In genomic region chr11:62141111-62142042, GRCh38 we compare ENCODE assay signal across 20 cellular contexts. TPM values are rescaled to one million over a fixed set of nuclear protein-coding genes. Genes with fewer than 3 reads are reported as not detected.
"Had no signal": no experiment of that assay in that cellular context is flagged by ENCODE, and none has a peak within 500 bp of the region (broad histone marks: within the 10 kb centered on the region; RNA-seq: fewer than 3 reads in every experiment).

No MANE protein-coding gene starts in this region.

- H3K4me1 ChIP-seq: pancreas, transverse colon had no signal

- H3K4me3 ChIP-seq: esophagus squamous epithelium, pancreas, transverse colon had no signal

- H3K9me3 ChIP-seq: esophagus squamous epithelium, pancreas, transverse colon had no signal

- H3K27ac Mint-ChIP-seq: activated naive CD4-positive, alpha-beta T cell treated with anti-CD3 and anti-CD28 coated beads, Interleukin-2, amount 50 U/mL, for 24 hours; activated T-helper 2 cell treated with anti-CD3 and anti-CD28 coated beads, Interferon-gamma antibody, Interleukin-2, Interleukin-4, amounts not matched to agents 10 μg/mL and 5 μg/mL and 100 μg/mL, durations not matched to agents 14 hours and 24 hours and 36 hours; immature natural killer cell; T-helper 2 cell treated with Interferon-gamma antibody and Interleukin-4, amounts not matched to agents 5 μg/mL and 100 μg/mL, for 36 hours had no signal

- ATAC-seq: activated CD4-positive, CD25-positive, alpha-beta regulatory T cell treated with anti-CD3 and anti-CD28 coated beads, Interleukin-2, amount 50 U/mL, for 24 hours; pancreas had no signal

- H3K27me3 ChIP-seq: esophagus squamous epithelium, pancreas, transverse colon had no signal

- H3K27ac ChIP-seq: pancreas, transverse colon had no signal

- H3K27me3 Mint-ChIP-seq: activated naive CD4-positive, alpha-beta T cell treated with anti-CD3 and anti-CD28 coated beads, Interleukin-2, amount 50 U/mL, for 24 hours had no signal

- H3K4me1 Mint-ChIP-seq: brain, immature natural killer cell had no signal

- H3K4me3 Mint-ChIP-seq: activated naive CD4-positive, alpha-beta T cell treated with anti-CD3 and anti-CD28 coated beads, Interleukin-2, amount 50 U/mL, for 24 hours; brain; immature natural killer cell; T-helper 2 cell treated with Interferon-gamma antibody and Interleukin-4, amounts not matched to agents 5 μg/mL and 100 μg/mL, for 36 hours had no signal

- H3K9me3 Mint-ChIP-seq: activated naive CD4-positive, alpha-beta T cell treated with anti-CD3 and anti-CD28 coated beads, Interleukin-2, amount 50 U/mL, for 24 hours; activated T-helper 2 cell treated with anti-CD3 and anti-CD28 coated beads, Interferon-gamma antibody, Interleukin-2, Interleukin-4, amounts not matched to agents 10 μg/mL and 5 μg/mL and 100 μg/mL, durations not matched to agents 14 hours and 24 hours and 36 hours; brain; immature natural killer cell; T-helper 2 cell treated with Interferon-gamma antibody and Interleukin-4, amounts not matched to agents 5 μg/mL and 100 μg/mL, for 36 hours had no signal

- DNase-seq: activated CD4-positive, alpha-beta T cell treated with anti-CD3 and anti-CD28 coated beads, Interleukin-2, amount 50 U/mL, for 48 hours; amygdala; esophagus squamous epithelium; foreskin fibroblast; glutamatergic neuron; immature natural killer cell; mesendoderm; SIG-M5; SW 1271; transverse colon had no signal

RNA-seq across cellular contexts. Expression of gene SCGB1D1, which starts 48.6 kb away (rescaled TPM):
- total RNA-seq: activated T-helper 2 cell treated with anti-CD3 and anti-CD28 coated beads, Interferon-gamma antibody, Interleukin-2, Interleukin-4, amounts not matched to agents 10 μg/mL and 5 μg/mL and 100 μg/mL, durations not matched to agents 14 hours and 24 hours and 36 hours; cerebellum; esophagus squamous epithelium; pancreas; renal cortical epithelial cell; skeletal muscle tissue; transverse colon had no signal
- polyA plus RNA-seq: immature natural killer cell, neural cell, pancreas had no signal
